ENCODE assay signal across 15 cellular contexts in the genomic region with DNA sequence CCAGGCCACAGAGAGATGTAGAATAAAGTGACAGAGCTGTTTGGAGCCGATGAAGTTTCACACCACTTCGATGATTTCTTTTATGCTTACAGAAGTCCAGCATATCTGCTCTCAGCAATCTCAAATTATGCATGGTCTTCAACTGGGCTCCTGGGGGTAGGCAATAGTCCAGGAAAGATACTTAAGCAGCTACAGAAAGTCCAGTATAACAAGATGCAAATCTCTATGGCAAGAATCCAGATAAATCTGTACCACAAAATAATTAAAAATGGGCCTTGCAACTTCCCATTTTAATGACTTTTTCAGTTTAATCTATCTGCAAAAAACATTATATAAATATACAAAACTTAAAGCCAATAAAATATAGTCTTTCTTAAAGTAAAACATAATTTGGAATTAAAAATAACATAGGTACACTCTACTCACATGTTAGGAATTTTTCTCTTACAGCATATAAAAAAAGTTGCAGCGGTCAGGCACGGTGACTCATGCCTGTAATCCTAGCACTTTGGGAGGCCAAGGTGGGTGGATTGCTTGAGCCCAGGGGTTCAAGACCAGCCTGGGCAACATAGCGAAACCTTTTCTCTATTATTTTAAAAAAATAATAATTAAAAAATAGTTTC. TPM values are rescaled to one million over a fixed set of nuclear protein-coding genes. Genes with fewer than 3 reads are reported as not detected.
DNase-seq lines count a peak whose midpoint lies in the region; FAIRE-seq and TF ChIP-seq lines count a peak whose summit lies in the region.
"Had no signal": no experiment of that assay in that cellular context is flagged by ENCODE, and none has a peak within 500 bp of the region (broad histone marks: within the 10 kb centered on the region; RNA-seq: fewer than 3 reads in every experiment).

No MANE protein-coding gene starts in this region.

- FAIRE-seq in keratinocyte (lab: Jason Lieb, UNC): peak; percentile 13

- H3K27me3 ChIP-seq in keratinocyte (ENCODE audit: control insufficient read depth, extremely low read depth, insufficient read depth, low read length): no peaks in the 10 kb centered on the region
- H3K27me3 ChIP-seq in HAP-1 (ENCODE audit: low read depth): no peaks in the 10 kb centered on the region
- H3K27me3 ChIP-seq in effector memory CD4-positive, alpha-beta T cell (replicated peaks; ENCODE audit: control insufficient read depth, insufficient read depth, low read length, poor library complexity, severe bottlenecking): no peaks in the 10 kb centered on the region
- H3K27me3 ChIP-seq: sigmoid colon had no signal

- H3K9me3 ChIP-seq in keratinocyte (ENCODE audit: control insufficient read depth, low read depth, low read length) (no peaks in the 10 kb centered on the region), HAP-1 (no peaks in the 10 kb centered on the region)
- H3K9me3 ChIP-seq in effector memory CD4-positive, alpha-beta T cell (ENCODE audit: control insufficient read depth, low read length): no peaks in the 10 kb centered on the region
- H3K9me3 ChIP-seq: sigmoid colon had no signal

- no peak overlapping the region for H3K4me3 ChIP-seq in keratinocyte (ENCODE audit: control insufficient read depth in 2 of 3, extremely low read depth in 1 of 3, insufficient read depth in 2 of 3, low read depth in 1 of 3, low read length in 3 of 3)
- H3K4me3 ChIP-seq in HAP-1: no peak overlapping the region
- H3K4me3 ChIP-seq in effector memory CD4-positive, alpha-beta T cell (ENCODE audit: insufficient read depth, low read depth, low read length, poor library complexity, severe bottlenecking): no peak overlapping the region
- H3K4me3 ChIP-seq: sigmoid colon had no signal

- no peak overlapping the region for H3K4me2 ChIP-seq in keratinocyte (ENCODE audit: control insufficient read depth, extremely low read depth, insufficient read depth, low read depth, low read length)

- in situ Hi-C loops in HAP-1 (cut with MboI; ENCODE audit: low sequenced_read_pairs): no loop called here

- H3K4me1 ChIP-seq in keratinocyte (ENCODE audit: control insufficient read depth, extremely low read depth, insufficient read depth, low read length): peaks cover 3% of the 10 kb centered on the region
- no peaks in the 10 kb centered on the region for H3K4me1 ChIP-seq in HAP-1
- no peaks in the 10 kb centered on the region for H3K4me1 ChIP-seq in effector memory CD4-positive, alpha-beta T cell (ENCODE audit: control insufficient read depth, insufficient read depth, low read length, poor library complexity, severe bottlenecking)

- no peak overlapping the region for H3K27ac ChIP-seq in keratinocyte (ENCODE audit: control insufficient read depth, insufficient read depth, low read length)
- H3K27ac ChIP-seq in effector memory CD4-positive, alpha-beta T cell (ENCODE audit: insufficient read depth, low read length, poor library complexity, severe bottlenecking): no peak overlapping the region
- H3K27ac ChIP-seq: sigmoid colon had no signal

- no peak overlapping the region for H2AFZ ChIP-seq in keratinocyte (ENCODE audit: control insufficient read depth, low read length)

- H3K9ac ChIP-seq in keratinocyte (ENCODE audit: control insufficient read depth, extremely low read depth, insufficient read depth, low read length): no peak overlapping the region

- no peaks in the 10 kb centered on the region for H4K20me1 ChIP-seq in keratinocyte (ENCODE audit: control insufficient read depth, extremely low read depth, insufficient read depth, low read length)

- DNase-seq in AG20443 (ENCODE audit: low spot score) (peak; percentile 12), LoVo (ENCODE audit: low spot score) (peak; percentile 35), astrocyte of the hippocampus (ENCODE audit: low read depth, low spot score) (peak; percentile 84), keratinocyte (ENCODE audit: low read depth, low spot score) (no peak), HAP-1 (ENCODE audit: low spot score in 2 of 2) (no peak), CD1c-positive myeloid dendritic cell (ENCODE audit: extremely low spot score) (no peak), NAMALWA (ENCODE audit: low spot score) (no peak)
- DNase-seq in effector memory CD4-positive, alpha-beta T cell: no peak
- DNase-seq: activated CD8-positive, alpha-beta memory T cell treated with anti-CD3 and anti-CD28 coated beads, Interleukin-2, amount 50 U/mL, for 4 hours; head of caudate nucleus; left ventricle myocardium superior; NCI-H1417; NCI-H510A treated with DMSO at 0.1 percent for 48 hours; nephron progenitor cell; sigmoid colon had no signal

- dilution Hi-C loops in keratinocyte (cut with MboI; ENCODE audit: extremely low pct_ligation_motif_present, low sequenced_read_pairs): no loop called here

- H3K79me2 ChIP-seq in keratinocyte (ENCODE audit: control insufficient read depth, insufficient read depth, low read length): no peaks in the 10 kb centered on the region

- no peaks in the 10 kb centered on the region for H3K9me1 ChIP-seq in keratinocyte (ENCODE audit: control insufficient read depth, extremely low read depth, insufficient read depth, low read length)

- H3K36me3 ChIP-seq in keratinocyte (ENCODE audit: control insufficient read depth in 2 of 2, extremely low read depth in 1 of 2, insufficient read depth in 2 of 2, low read length in 2 of 2) (peaks cover 0 to 5% of the 10 kb centered on the region in 2 experiments), HAP-1 (replicated peaks) (peaks cover 9% of the 10 kb centered on the region)
- peaks cover 31% of the 10 kb centered on the region for H3K36me3 ChIP-seq in effector memory CD4-positive, alpha-beta T cell (ENCODE audit: control insufficient read depth, insufficient read depth, low read length)

- no peak for TF ChIP-seq CTCF in keratinocyte (optimal IDR thresholded peaks at IDR 0.05 in 1 of 3, IDR thresholded peaks at IDR 0.05 in 1 of 3, conservative IDR thresholded peaks at IDR 0.05 in 1 of 3; ENCODE audit: extremely low read depth in 1 of 3, insufficient read depth in 2 of 3, low read length in 3 of 3)

RNA-seq across cellular contexts. Expression of a gene that starts 20.5 kb away (rescaled TPM):
- polyA plus RNA-seq in keratinocyte: 2.6 to 13.0 TPM (median 8.6 TPM) in 3 replicates
- 1.4 TPM for polyA plus RNA-seq in keratinocyte (2011; ENCODE audit: low read depth)
- polyA plus RNA-seq in keratinocyte (2011; cell fraction: cytosol; rRNA removed): 3.6 and 5.2 TPM in 2 replicates
- polyA plus RNA-seq in keratinocyte (2011; cell fraction: nucleus; rRNA removed): 3.5 and 6.1 TPM in 2 replicates
- 0.51 and 6.2 TPM in 2 replicates for polyA plus RNA-seq in keratinocyte (2012; ENCODE audit: low replicate concordance)
- polyA minus RNA-seq in keratinocyte: 0.16 to 2.8 TPM (median 0.52 TPM) in 3 replicates
- not detected for polyA minus RNA-seq in keratinocyte (2011; cell fraction: cytosol; rRNA and poly(A)+ RNA removed)
- polyA minus RNA-seq in keratinocyte (2011; cell fraction: nucleus; rRNA and poly(A)+ RNA removed): 0.42 and 2.0 TPM in 2 replicates

RNA-seq across cellular contexts. Expression of a gene that starts 43.8 kb away (rescaled TPM):
- polyA plus RNA-seq in keratinocyte: 43.0 to 64.6 TPM (median 60.1 TPM) in 3 replicates
- 18.2 TPM for polyA plus RNA-seq in keratinocyte (2011; ENCODE audit: low read depth)
- polyA plus RNA-seq in keratinocyte (2011; cell fraction: cytosol; rRNA removed): 52.5 and 69.6 TPM in 2 replicates
- 36.7 TPM in 2 replicates for polyA plus RNA-seq in keratinocyte (2011; cell fraction: nucleus; rRNA removed)
- polyA plus RNA-seq in keratinocyte (2012; ENCODE audit: low replicate concordance): 29.4 and 41.8 TPM in 2 replicates
- polyA minus RNA-seq in keratinocyte: 16.5 to 33.5 TPM (median 24.3 TPM) in 3 replicates
- polyA minus RNA-seq in keratinocyte (2011; cell fraction: cytosol; rRNA and poly(A)+ RNA removed): 23.8 TPM
- 8.9 and 12.3 TPM in 2 replicates for polyA minus RNA-seq in keratinocyte (2011; cell fraction: nucleus; rRNA and poly(A)+ RNA removed)

Comparison
In these comparisons a context has a peak if more than half of its experiments do, and no peak if none do; other contexts are left out.
1. DNase-seq: peak in AG20443 (single experiment), LoVo (single experiment) and astrocyte of the hippocampus (single experiment); none in keratinocyte (single experiment), HAP-1 (0 of 2), CD1c-positive myeloid dendritic cell (single experiment), NAMALWA (single experiment) and effector memory CD4-positive, alpha-beta T cell (0 of 3).